ENCODE assay signal across 8 cellular contexts in the genomic region with DNA sequence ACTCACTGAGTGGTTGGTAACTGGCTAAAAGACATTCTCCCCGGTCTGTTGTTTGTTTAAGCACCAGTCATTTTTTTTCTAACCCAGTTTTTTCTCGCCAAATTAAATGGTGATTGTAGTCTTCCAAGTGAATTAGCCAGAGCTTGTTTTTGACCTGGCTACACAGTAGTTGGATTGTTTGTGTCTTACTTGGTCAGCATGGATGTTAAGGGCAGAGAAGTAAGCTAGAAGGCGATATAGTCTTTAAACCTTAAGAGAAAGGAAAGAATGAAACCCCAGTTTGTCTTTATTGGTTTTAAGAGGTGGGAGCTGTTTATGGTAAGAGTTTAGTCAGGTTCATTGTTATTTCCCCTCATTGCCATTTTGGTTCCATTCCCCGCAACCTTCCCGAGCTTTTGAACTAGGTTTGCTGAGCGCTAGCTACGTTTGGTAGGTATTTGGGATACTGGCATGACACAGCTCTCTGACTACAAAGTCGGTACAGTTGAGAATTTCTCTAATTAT. TPM values are rescaled to one million over a fixed set of nuclear protein-coding genes. Genes with fewer than 3 reads are reported as not detected.
DNase-seq lines count a peak whose midpoint lies in the region; ATAC-seq and TF ChIP-seq lines count a peak whose summit lies in the region.

No MANE protein-coding gene starts in this region.

- no peaks in the 10 kb centered on the region for H3K9me3 ChIP-seq in A673 (ENCODE audit: low read depth, low read length, poor library complexity, severe bottlenecking)
- no peaks in the 10 kb centered on the region for H3K9me3 ChIP-seq in HUES64 (ENCODE audit: insufficient read depth, low read depth, low read length)
- H3K9me3 ChIP-seq in mucosa of rectum (ENCODE audit: control insufficient read depth in 2 of 2, low read length in 2 of 2): no peaks in the 10 kb centered on the region

- peak overlapping the region; percentile 1; the same call in 1 of the 2 replicates for H3K9ac ChIP-seq in HUES64 (ENCODE audit: low read depth, low read length)
- H3K9ac ChIP-seq in mucosa of rectum (ENCODE audit: low read depth in 1 of 2, low read length in 2 of 2): peak overlapping the region in 1 of 2 donors; percentile 24

- H3K27ac ChIP-seq in A673 (ENCODE audit: low read depth, low read length, poor library complexity, severe bottlenecking) (peak overlapping the region; percentile 82), HUES64 (ENCODE audit: low read depth, low read length) (no peak overlapping the region), mucosa of rectum (ENCODE audit: low read depth in 2 of 2, low read length in 2 of 2) (no peak overlapping the region)

- H3K27me3 ChIP-seq in A673 (replicated peaks; ENCODE audit: insufficient read depth, low read depth, low read length, poor library complexity) (no peaks in the 10 kb centered on the region), HUES64 (ENCODE audit: insufficient read depth, low read length) (0 out of 2 replicates have a peak, but pooled peaks cover 3% of the 10 kb centered on the region), mucosa of rectum (ENCODE audit: control insufficient read depth in 2 of 2, insufficient read depth in 2 of 2, low read length in 2 of 2) (no peaks in the 10 kb centered on the region)

- 6% methylated on average over 8 of the region's 8 CpGs for WGBS in HUES64

- DNase-seq in A673 (ENCODE audit: low spot score) (no peak), dermis blood vessel endothelial cell (peak; percentile 37), cerebellum (ENCODE audit: low spot score) (no peak), kidney tubule cell (ENCODE audit: low spot score) (no peak), NOMO-1 treated with DMSO at 0.1 percent for 48 hours (lab: John Stamatoyannopoulos, UW; ENCODE audit: unreplicated experiment) (no peak)

- CTCF ChIA-PET in A673 (lab: Charles Lee): interaction anchor here (1.5 kb wide), 1 partner anchor 132 kb away, joined by 3 read pairs; no protein-coding TSS in a partner anchor

- H3K36me3 ChIP-seq in A673 (ENCODE audit: insufficient read depth, low read length, poor library complexity, severe bottlenecking) (peaks cover 10% of the 10 kb centered on the region), HUES64 (ENCODE audit: insufficient read depth, low read length) (peaks cover 8% of the 10 kb centered on the region), mucosa of rectum (ENCODE audit: control insufficient read depth in 2 of 2, insufficient read depth in 2 of 2, low read length in 2 of 2) (peaks cover 0 to 2% of the 10 kb centered on the region in 2 donors)

- H3K4me1 ChIP-seq in A673 (ENCODE audit: insufficient read depth, low read length, poor library complexity, severe bottlenecking): peaks cover 18% of the 10 kb centered on the region
- H3K4me1 ChIP-seq in HUES64 (ENCODE audit: insufficient read depth, low read length): peaks cover 31% of the 10 kb centered on the region
- peaks cover 13 to 16% of the 10 kb centered on the region in 2 donors for H3K4me1 ChIP-seq in mucosa of rectum (ENCODE audit: control insufficient read depth in 2 of 2, insufficient read depth in 2 of 2, low read length in 2 of 2)

- POLR2A ChIA-PET in A673 (lab: Charles Lee; ENCODE audit: low non-redundant PET): interaction anchor here (0.7 kb wide), 1 partner anchor 66 kb away, joined by 4 read pairs; no protein-coding TSS in a partner anchor

- ATAC-seq in HG02938 (IDR thresholded peaks at IDR 0.05; ENCODE audit: unreplicated experiment): no peak

- TF ChIP-seq CTCF in A673 (conservative IDR thresholded peaks at IDR 0.05; ENCODE audit: low read depth, low read length): no peak

- intact Hi-C loops in A673 (cut with micrococcal nuclease; ENCODE audit: unreplicated experiment): loop anchor here (5.0 kb wide), 3 partner anchors 67 to 132 kb away; no protein-coding TSS in a partner anchor

- H3K4me3 ChIP-seq in A673 (ENCODE audit: low read depth, low read length, poor library complexity, severe bottlenecking) (peak overlapping the region; percentile 68), HUES64 (ENCODE audit: low read length) (peak overlapping the region; percentile 92), mucosa of rectum (ENCODE audit: low read length in 2 of 2) (peak overlapping the region; percentile 76 to 86)

- BruUV-seq in A673 (replicated peaks; lab: Mats Ljungman, UMichigan): no TSS peak

RNA-seq across cellular contexts. Expression of gene MAP4K4, which starts 2.5 kb away (rescaled TPM):
- 154 and 157 TPM in 2 replicates for total RNA-seq in A673 (2021)
- polyA plus RNA-seq in HUES64 (2013, experiment 1 of 2): 89.4 TPM
- 83.7 TPM for polyA plus RNA-seq in HUES64 (2013, experiment 2 of 2)
- total RNA-seq in dermis blood vessel endothelial cell: 192 and 255 TPM in 2 replicates
- total RNA-seq in cerebellum: 190 TPM
